ENCODE assay signal across 14 cellular contexts in the genomic region with DNA sequence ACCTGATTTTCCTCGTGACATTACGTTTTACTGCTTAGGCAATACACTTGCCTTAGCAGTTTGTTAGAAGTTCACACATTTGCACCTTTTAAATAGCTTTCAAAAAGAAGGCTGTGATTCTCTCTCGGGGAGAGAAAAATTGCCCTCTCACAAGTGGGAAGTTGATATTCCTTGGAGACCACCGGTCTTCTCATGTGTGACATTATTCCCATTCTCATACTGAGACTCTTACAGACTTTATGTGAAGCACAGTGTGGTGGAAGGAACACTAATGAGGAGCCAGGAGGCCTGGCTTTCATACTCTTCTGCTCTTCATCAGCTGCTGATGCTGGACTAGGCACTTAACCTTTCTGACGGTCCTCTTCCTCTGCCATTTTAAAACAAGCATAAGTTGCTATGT.
A peak's percentile ranks its signal among the peaks of the same experiment; 100 is the strongest.
DNase-seq lines count a peak whose midpoint lies in the region; ATAC-seq, FAIRE-seq and TF ChIP-seq lines count a peak whose summit lies in the region.
"Had no signal": no experiment of that assay in that cellular context is flagged by ENCODE, and none has a peak within 500 bp of the region (broad histone marks: within the 10 kb centered on the region; RNA-seq: fewer than 3 reads in every experiment).

No MANE protein-coding gene starts in this region.

- H3K36me3 Mint-ChIP-seq in neural progenitor cell: no peaks in the 10 kb centered on the region

- POLR2A ChIA-PET in GM12878 (lab: Charles Lee): interaction anchor here (0.9 to 2.4 kb wide), 9 partner anchors 11 to 310 kb away, joined by 3 to 16 read pairs (median 6); no protein-coding TSS in a partner anchor

- intact Hi-C loops in GM12878 (cut with micrococcal nuclease; ENCODE audit: unreplicated experiment): loop anchor here (1.0 to 5.0 kb wide), 7 partner anchors 81 to 409 kb away; no protein-coding TSS in a partner anchor

- H3K27ac ChIP-seq in GM12878 (ENCODE audit: control insufficient read depth, insufficient read depth) (peak overlapping the region; percentile 96), neural progenitor cell (no peak overlapping the region)
- H3K27ac ChIP-seq: prostate gland had no signal

- TSS peak; percentile 62 for BruUV-seq in GM12878 (replicated peaks; lab: Mats Ljungman, UMichigan)

- no peak overlapping the region for H3K4me3 ChIP-seq in GM12878
- H3K4me3 ChIP-seq in neural progenitor cell: no peak overlapping the region
- H3K4me3 ChIP-seq: prostate gland had no signal

- H3K4me1 ChIP-seq in GM12878 (ENCODE audit: control insufficient read depth, insufficient read depth, low read length) (peaks cover 34% of the 10 kb centered on the region), neural progenitor cell (peaks cover 5% of the 10 kb centered on the region)
- H3K4me1 ChIP-seq: prostate gland had no signal

- TF ChIP-seq RAD21 in GM12878 (IDR thresholded peaks at IDR 0.05; ENCODE audit: insufficient read depth, low read depth, low read length): no peak

- H2AFZ ChIP-seq in GM12878 (ENCODE audit: control insufficient read depth, low read depth, low read length) (peak overlapping the region; percentile 75), neural progenitor cell (replicated peaks) (no peak overlapping the region)

- no peak for FAIRE-seq in GM12878 (lab: Jason Lieb, UNC)

- H3K9me3 ChIP-seq in GM12878 (replicated peaks; ENCODE audit: control insufficient read depth, insufficient read depth, low read length) (no peaks in the 10 kb centered on the region; the same call in 1 of the 3 replicates), neural progenitor cell (ENCODE audit: low read depth) (no peaks in the 10 kb centered on the region)
- H3K9me3 ChIP-seq: prostate gland had no signal

- H3K9ac ChIP-seq in GM12878 (ENCODE audit: control insufficient read depth, insufficient read depth, low read length) (peak overlapping the region; percentile 78), neural progenitor cell (no peak overlapping the region)

- TF ChIP-seq EP300 in GM12878 (IDR thresholded peaks at IDR 0.05; ENCODE audit: borderline replicate concordance in 1 of 2, control insufficient read depth in 1 of 2, low read depth in 2 of 2, low read length in 2 of 2): no peak; a peak in 1 of 4 replicates

- no peak; the same call in 1 of the 2 replicates for TF ChIP-seq POLR2A in GM12878 (IDR thresholded peaks at IDR 0.05; ENCODE audit: low read depth, low read length)

- H3K27me3 Mint-ChIP-seq in neural progenitor cell (ENCODE audit: insufficient read depth, low read depth): no peaks in the 10 kb centered on the region
- H3K27me3 Mint-ChIP-seq: activated B cell treated with CpG ODN at 0.5 μM for 24 hours had no signal

- no peaks in the 10 kb centered on the region for H3K4me1 Mint-ChIP-seq in neural progenitor cell

- H3K79me2 ChIP-seq in GM12878 (ENCODE audit: control insufficient read depth, insufficient read depth, low read length): no peaks in the 10 kb centered on the region; the same call in 1 of the 2 replicates
- H3K79me2 ChIP-seq in neural progenitor cell (ENCODE audit: low read depth): no peaks in the 10 kb centered on the region

- ATAC-seq in GM18498 (IDR thresholded peaks at IDR 0.05; ENCODE audit: unreplicated experiment) (peak; percentile 2), GM19328 (IDR thresholded peaks at IDR 0.05; ENCODE audit: unreplicated experiment) (peak; percentile 9), HG03175 (IDR thresholded peaks at IDR 0.05; ENCODE audit: unreplicated experiment) (peak; percentile 4), GM12878 (peak; percentile 11)
- ATAC-seq: Panc1 had no signal

- CTCF ChIA-PET in GM12878 (lab: Yijun Ruan, JAX): interaction anchor here (0.7 to 6.4 kb wide), 15 partner anchors 11 to 322 kb away, joined by 3 to 46 read pairs (median 4); no protein-coding TSS in a partner anchor

- RAD21 ChIA-PET in GM12878 (lab: Charles Lee; ENCODE audit: unreplicated experiment): interaction anchor here (0.7 to 5.8 kb wide), 28 partner anchors 8 to 1029 kb away, joined by 3 to 84 read pairs (median 5); a partner anchor contains a TSS

- H3K4me2 ChIP-seq in GM12878 (ENCODE audit: control insufficient read depth, insufficient read depth): peak overlapping the region; percentile 53; the same call in 1 of the 2 replicates
- no peak overlapping the region for H3K4me2 ChIP-seq in neural progenitor cell

- WGBS in GM12878 (ENCODE audit: insufficient coverage, insufficient replicate concordance, low lambda C conversion rate, missing lambda C conversion rate): 52% methylated on average over 5 of the region's 5 CpGs

- in situ Hi-C loops in GM12878 (cut with MboI): loop anchor here (5.0 kb wide), 1 partner anchor 79 kb away; no protein-coding TSS in a partner anchor

- H3K27me3 ChIP-seq in GM12878 (replicated peaks in 1 of 2; ENCODE audit: control insufficient read depth in 2 of 2, insufficient read depth in 2 of 2, low read length in 1 of 2) (no peaks in the 10 kb centered on the region), neural progenitor cell (no peaks in the 10 kb centered on the region)

- SMC1A ChIA-PET in GM12878 (lab: Charles Lee; ENCODE audit: uncharacterized antibody, unreplicated experiment): interaction anchor here (0.7 to 7.6 kb wide), 46 partner anchors 8 to 1219 kb away, joined by 3 to 100 read pairs (median 6); a partner anchor contains a TSS

- no peaks in the 10 kb centered on the region for H3K9me3 Mint-ChIP-seq in neural progenitor cell
- H3K9me3 Mint-ChIP-seq: activated B cell treated with CpG ODN at 0.5 μM for 24 hours had no signal

- H3K36me3 ChIP-seq in GM12878 (ENCODE audit: control insufficient read depth in 2 of 2, insufficient read depth in 2 of 2, low read length in 1 of 2) (no peaks in the 10 kb centered on the region), neural progenitor cell (no peaks in the 10 kb centered on the region)
- H3K36me3 ChIP-seq: prostate gland had no signal

- TF ChIP-seq CTCF in GM12878 (IDR thresholded peaks at IDR 0.05 in 2 of 3, conservative IDR thresholded peaks at IDR 0.05 in 1 of 3; ENCODE audit: control insufficient read depth in 2 of 3, extremely low read depth in 1 of 3, insufficient read depth in 1 of 3, low read depth in 3 of 3, low read length in 3 of 3) (no peak), neural progenitor cell (IDR thresholded peaks at IDR 0.05) (no peak)

- H3F3A ChIP-seq in neural progenitor cell (ENCODE audit: low read depth): no peaks in the 10 kb centered on the region

- H4K20me1 ChIP-seq in GM12878 (ENCODE audit: control insufficient read depth, insufficient read depth) (no peaks in the 10 kb centered on the region), neural progenitor cell (ENCODE audit: low read depth) (no peaks in the 10 kb centered on the region)

- DNase-seq in GM12878 (ENCODE audit: low read depth, low spot score): peak; percentile 43
- no peak for DNase-seq in neural progenitor cell (ENCODE audit: low spot score)
- DNase-seq in stimulated activated CD4-positive, alpha-beta T cell treated with anti-CD3 and anti-CD28 coated beads, Interleukin-4, amount 100 ng/mL, for 24 hours: no peak
- no peak for DNase-seq in NCI-H128 (lab: John Stamatoyannopoulos, UW; ENCODE audit: unreplicated experiment)
- DNase-seq: activated B cell treated with CpG ODN at 0.5 μM for 24 hours, DMS79, hippocampal formation, NCI-H1694 treated with DMSO at 0.1 percent for 48 hours, NCI-H510A treated with DMSO at 0.1 percent for 48 hours had no signal

- no peak overlapping the region for H3K27ac Mint-ChIP-seq in neural progenitor cell
- H3K27ac Mint-ChIP-seq: activated B cell treated with CpG ODN at 0.5 μM for 24 hours had no signal

- H3K4me3 Mint-ChIP-seq in neural progenitor cell: no peak overlapping the region
- H3K4me3 Mint-ChIP-seq: activated B cell treated with CpG ODN at 0.5 μM for 24 hours had no signal

TF ChIP-seq in GM12878, 131 proteins besides CTCF, POLR2A, EP300 and RAD21 (continues in another document):
- TF ChIP-seq SMAD1 (IDR thresholded peaks at IDR 0.05; ENCODE audit: low read depth, partially characterized antibody) (peak; percentile 30), RAD51 (IDR thresholded peaks at IDR 0.05) (peak; percentile 52; the same call in 1 of the 2 replicates), RB1 (IDR thresholded peaks at IDR 0.05; ENCODE audit: borderline replicate concordance) (no peak), JUND (IDR thresholded peaks at IDR 0.05; ENCODE audit: low read depth, low read length) (no peak), NFXL1 (IDR thresholded peaks at IDR 0.05; ENCODE audit: borderline replicate concordance) (no peak), NFYA (IDR thresholded peaks at IDR 0.05; ENCODE audit: borderline replicate concordance, low read depth, low read length) (no peak)
- TF ChIP-seq, protein P1, sequence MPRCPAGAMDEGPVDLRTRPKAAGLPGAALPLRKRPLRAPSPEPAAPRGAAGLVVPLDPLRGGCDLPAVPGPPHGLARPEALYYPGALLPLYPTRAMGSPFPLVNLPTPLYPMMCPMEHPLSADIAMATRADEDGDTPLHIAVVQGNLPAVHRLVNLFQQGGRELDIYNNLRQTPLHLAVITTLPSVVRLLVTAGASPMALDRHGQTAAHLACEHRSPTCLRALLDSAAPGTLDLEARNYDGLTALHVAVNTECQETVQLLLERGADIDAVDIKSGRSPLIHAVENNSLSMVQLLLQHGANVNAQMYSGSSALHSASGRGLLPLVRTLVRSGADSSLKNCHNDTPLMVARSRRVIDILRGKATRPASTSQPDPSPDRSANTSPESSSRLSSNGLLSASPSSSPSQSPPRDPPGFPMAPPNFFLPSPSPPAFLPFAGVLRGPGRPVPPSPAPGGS (IDR thresholded peaks at IDR 0.05; ENCODE audit: borderline replicate concordance, insufficient read depth, low read depth, low read length, poor library complexity, severe bottlenecking): peak; percentile 77
- TF ChIP-seq, protein P2, sequence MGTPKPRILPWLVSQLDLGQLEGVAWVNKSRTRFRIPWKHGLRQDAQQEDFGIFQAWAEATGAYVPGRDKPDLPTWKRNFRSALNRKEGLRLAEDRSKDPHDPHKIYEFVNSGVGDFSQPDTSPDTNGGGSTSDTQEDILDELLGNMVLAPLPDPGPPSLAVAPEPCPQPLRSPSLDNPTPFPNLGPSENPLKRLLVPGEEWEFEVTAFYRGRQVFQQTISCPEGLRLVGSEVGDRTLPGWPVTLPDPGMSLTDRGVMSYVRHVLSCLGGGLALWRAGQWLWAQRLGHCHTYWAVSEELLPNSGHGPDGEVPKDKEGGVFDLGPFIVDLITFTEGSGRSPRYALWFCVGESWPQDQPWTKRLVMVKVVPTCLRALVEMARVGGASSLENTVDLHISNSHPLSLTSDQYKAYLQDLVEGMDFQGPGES (IDR thresholded peaks at IDR 0.05): no peak
- TF ChIP-seq, protein P3, sequence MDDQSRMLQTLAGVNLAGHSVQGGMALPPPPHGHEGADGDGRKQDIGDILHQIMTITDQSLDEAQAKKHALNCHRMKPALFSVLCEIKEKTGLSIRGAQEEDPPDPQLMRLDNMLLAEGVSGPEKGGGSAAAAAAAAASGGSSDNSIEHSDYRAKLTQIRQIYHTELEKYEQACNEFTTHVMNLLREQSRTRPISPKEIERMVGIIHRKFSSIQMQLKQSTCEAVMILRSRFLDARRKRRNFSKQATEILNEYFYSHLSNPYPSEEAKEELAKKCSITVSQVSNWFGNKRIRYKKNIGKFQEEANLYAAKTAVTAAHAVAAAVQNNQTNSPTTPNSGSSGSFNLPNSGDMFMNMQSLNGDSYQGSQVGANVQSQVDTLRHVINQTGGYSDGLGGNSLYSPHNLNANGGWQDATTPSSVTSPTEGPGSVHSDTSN (IDR thresholded peaks at IDR 0.05; ENCODE audit: insufficient replicate concordance, low read depth, low read length): no peak
